Comparison of ENCODE assay signal across 9 cellular contexts in the genomic region with DNA sequence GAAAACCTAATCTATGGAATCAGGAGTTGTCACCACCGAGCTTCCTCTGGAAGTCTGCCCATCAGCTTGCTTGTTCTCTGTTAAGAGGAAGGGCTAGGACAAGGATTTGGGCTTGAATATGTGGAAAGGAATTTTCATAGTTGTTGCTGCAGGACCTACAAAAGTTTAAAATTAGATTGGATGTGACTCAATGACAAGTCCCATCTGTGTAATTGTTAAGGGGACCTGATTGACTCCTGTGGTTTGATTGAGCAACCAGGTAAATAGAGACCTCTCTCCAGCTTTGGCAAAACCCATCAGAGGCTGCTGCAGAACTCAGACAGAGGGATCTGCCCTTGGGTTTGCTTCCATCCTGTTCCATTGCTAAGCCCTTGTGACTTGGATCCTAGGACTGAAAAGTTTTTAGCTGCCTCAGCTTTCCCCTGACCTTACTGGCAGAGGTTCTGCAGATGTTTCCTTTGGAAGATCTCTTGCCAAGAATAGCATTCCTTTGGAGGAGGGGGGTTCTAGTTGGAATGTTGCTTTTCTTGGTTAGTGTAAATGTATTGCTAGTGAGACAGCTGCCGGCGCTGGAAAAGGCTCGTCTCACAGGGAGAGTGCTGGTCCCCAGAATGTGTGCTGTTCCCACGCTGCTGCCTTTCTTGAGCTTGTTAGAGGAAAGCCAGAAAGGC. TPM values are rescaled to one million over a fixed set of nuclear protein-coding genes. Genes with fewer than 3 reads are reported as not detected.
DNase-seq lines count a peak whose midpoint lies in the region; ATAC-seq and TF ChIP-seq lines count a peak whose summit lies in the region.
"Had no signal": no experiment of that assay in that cellular context is flagged by ENCODE, and none has a peak within 500 bp of the region (broad histone marks: within the 10 kb centered on the region; RNA-seq: fewer than 3 reads in every experiment).

No MANE protein-coding gene starts in this region.

- peak; percentile 26 to 33 for TF ChIP-seq RAD21 in liver (IDR thresholded peaks at IDR 0.05)

- DNase-seq in M059J (ENCODE audit: low read depth), result peak; percentile 75
- no peak for DNase-seq in colonic mucosa
- no peak for DNase-seq in NCI-H524 (lab: John Stamatoyannopoulos, UW)
- DNase-seq in NCI-H69 (lab: John Stamatoyannopoulos, UW), result no peak
- DNase-seq in islet precursor cell, result no peak
- DNase-seq: NCI-H510A treated with DMSO at 0.1 percent for 48 hours had no signal

- ATAC-seq in HG03457 (IDR thresholded peaks at IDR 0.05; ENCODE audit: unreplicated experiment), result no peak

- H3K4me1 ChIP-seq in colonic mucosa (peaks cover 8% of the 10 kb centered on the region), liver (ENCODE audit: control insufficient read depth in 4 of 4, insufficient read depth in 4 of 4, low read length in 3 of 4) (peaks cover 0 to 5% (median 3%) of the 10 kb centered on the region in 4 donors), stomach smooth muscle (ENCODE audit: control insufficient read depth, insufficient read depth, low read length) (peaks cover 24% of the 10 kb centered on the region)

- H3K9me3 ChIP-seq in colonic mucosa (no peaks in the 10 kb centered on the region), liver (ENCODE audit: control insufficient read depth in 4 of 4, low read length in 3 of 4) (no peaks in the 10 kb centered on the region), stomach smooth muscle (ENCODE audit: control insufficient read depth in 2 of 2, low read length in 2 of 2) (no peaks in the 10 kb centered on the region)

- 72% methylated on average over 5 of the region's 5 CpGs for WGBS in liver

- intact Hi-C loops in colonic mucosa (cut with DNase I), result no loop called here

- H3K27me3 ChIP-seq in colonic mucosa, result no peaks in the 10 kb centered on the region
- H3K27me3 ChIP-seq in liver (ENCODE audit: control insufficient read depth in 4 of 4, insufficient read depth in 4 of 4, low read length in 3 of 4), result no peaks in the 10 kb centered on the region
- no peaks in the 10 kb centered on the region for H3K27me3 ChIP-seq in stomach smooth muscle (ENCODE audit: control insufficient read depth in 1 of 2, insufficient read depth in 2 of 2, low read length in 2 of 2)

- no peak overlapping the region for H3K9ac ChIP-seq in colonic mucosa (ENCODE audit: low read depth in 2 of 2, low read length in 2 of 2)
- H3K9ac ChIP-seq in liver (ENCODE audit: low read depth in 1 of 2, low read length in 2 of 2), result no peak overlapping the region
- no peak overlapping the region for H3K9ac ChIP-seq in stomach smooth muscle (ENCODE audit: low read length in 2 of 2)

- H3K4me3 ChIP-seq in colonic mucosa (no peak overlapping the region), liver (ENCODE audit: low read depth in 1 of 3, low read length in 3 of 3) (no peak overlapping the region), stomach smooth muscle (ENCODE audit: low read length in 2 of 2) (no peak overlapping the region)

- no peak for TF ChIP-seq CTCF in colonic mucosa (IDR thresholded peaks at IDR 0.05)
- no peak for TF ChIP-seq CTCF in liver (IDR thresholded peaks at IDR 0.05; ENCODE audit: low read depth, low read length, missing input control)

- H3K36me3 ChIP-seq in colonic mucosa, result peaks cover 31% of the 10 kb centered on the region
- H3K36me3 ChIP-seq in liver (ENCODE audit: control insufficient read depth in 4 of 4, insufficient read depth in 3 of 4, low read depth in 1 of 4, low read length in 3 of 4), result peaks cover 12 to 48% (median 41%) of the 10 kb centered on the region in 4 donors
- H3K36me3 ChIP-seq in stomach smooth muscle (ENCODE audit: control insufficient read depth in 2 of 2, insufficient read depth in 2 of 2, low read length in 2 of 2), result peaks cover 44 to 48% of the 10 kb centered on the region in 2 donors

- H3K27ac ChIP-seq in colonic mucosa (peak overlapping the region; percentile 8), liver (ENCODE audit: low read depth in 1 of 2, low read length in 2 of 2) (peak overlapping the region; percentile 6 to 43), stomach smooth muscle (ENCODE audit: low read length) (peak overlapping the region; percentile 46)

TF ChIP-seq in liver, 16 proteins besides CTCF, POLR2A, EP300 and RAD21:
- TF ChIP-seq, protein P1, sequence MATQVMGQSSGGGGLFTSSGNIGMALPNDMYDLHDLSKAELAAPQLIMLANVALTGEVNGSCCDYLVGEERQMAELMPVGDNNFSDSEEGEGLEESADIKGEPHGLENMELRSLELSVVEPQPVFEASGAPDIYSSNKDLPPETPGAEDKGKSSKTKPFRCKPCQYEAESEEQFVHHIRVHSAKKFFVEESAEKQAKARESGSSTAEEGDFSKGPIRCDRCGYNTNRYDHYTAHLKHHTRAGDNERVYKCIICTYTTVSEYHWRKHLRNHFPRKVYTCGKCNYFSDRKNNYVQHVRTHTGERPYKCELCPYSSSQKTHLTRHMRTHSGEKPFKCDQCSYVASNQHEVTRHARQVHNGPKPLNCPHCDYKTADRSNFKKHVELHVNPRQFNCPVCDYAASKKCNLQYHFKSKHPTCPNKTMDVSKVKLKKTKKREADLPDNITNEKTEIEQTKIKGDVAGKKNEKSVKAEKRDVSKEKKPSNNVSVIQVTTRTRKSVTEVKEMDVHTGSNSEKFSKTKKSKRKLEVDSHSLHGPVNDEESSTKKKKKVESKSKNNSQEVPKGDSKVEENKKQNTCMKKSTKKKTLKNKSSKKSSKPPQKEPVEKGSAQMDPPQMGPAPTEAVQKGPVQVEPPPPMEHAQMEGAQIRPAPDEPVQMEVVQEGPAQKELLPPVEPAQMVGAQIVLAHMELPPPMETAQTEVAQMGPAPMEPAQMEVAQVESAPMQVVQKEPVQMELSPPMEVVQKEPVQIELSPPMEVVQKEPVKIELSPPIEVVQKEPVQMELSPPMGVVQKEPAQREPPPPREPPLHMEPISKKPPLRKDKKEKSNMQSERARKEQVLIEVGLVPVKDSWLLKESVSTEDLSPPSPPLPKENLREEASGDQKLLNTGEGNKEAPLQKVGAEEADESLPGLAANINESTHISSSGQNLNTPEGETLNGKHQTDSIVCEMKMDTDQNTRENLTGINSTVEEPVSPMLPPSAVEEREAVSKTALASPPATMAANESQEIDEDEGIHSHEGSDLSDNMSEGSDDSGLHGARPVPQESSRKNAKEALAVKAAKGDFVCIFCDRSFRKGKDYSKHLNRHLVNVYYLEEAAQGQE (IDR thresholded peaks at IDR 0.05), result no peak
- TF ChIP-seq NR2F2 (IDR thresholded peaks at IDR 0.05) (peak; percentile 98), HNF4G (IDR thresholded peaks at IDR 0.05) (no peak), RXRA (IDR thresholded peaks at IDR 0.05) (peak; percentile 33 to 38), EGR1 (IDR thresholded peaks at IDR 0.05; ENCODE audit: low read depth in 2 of 2) (no peak), TAF1 (conservative IDR thresholded peaks at IDR 0.05) (no peak), SP1 (IDR thresholded peaks at IDR 0.05) (peak; percentile 46), JUND (IDR thresholded peaks at IDR 0.05) (peak in 1 of 2 donors; percentile 40), FOXA1 (IDR thresholded peaks at IDR 0.05) (no peak), YY1 (IDR thresholded peaks at IDR 0.05) (no peak), GABPA (IDR thresholded peaks at IDR 0.05 in 1 of 2, conservative IDR thresholded peaks at IDR 0.05 in 1 of 2) (no peak), HNF4A (conservative IDR thresholded peaks at IDR 0.05) (no peak), ATF3 (IDR thresholded peaks at IDR 0.05) (no peak), FOXA2 (IDR thresholded peaks at IDR 0.05) (peak; percentile 16), ZBTB33 (IDR thresholded peaks at IDR 0.05) (no peak), MAX (IDR thresholded peaks at IDR 0.05) (no peak)
TF ChIP-seq in liver: peak in this region for 5.

RNA-seq across cellular contexts. Expression of gene SF3B3, which starts 50.0 kb away (rescaled TPM):
- total RNA-seq in M059J (2014; rRNA removed; shearing (Covaris generic)), result 256 and 270 TPM in 2 replicates
- total RNA-seq in colonic mucosa, result 100 to 1,000 TPM; 182 to 369 TPM
- total RNA-seq in liver, result 10 to 100 TPM; 56.6 to 77.8 TPM
- 10 to 100 TPM; 38.9 to 49.8 TPM for polyA plus RNA-seq in liver

RNA-seq across cellular contexts. Expression of gene COG4, which starts 50.2 kb away (rescaled TPM):
- total RNA-seq in M059J (2014; rRNA removed; shearing (Covaris generic)), result 51.2 and 85.0 TPM in 2 replicates
- total RNA-seq in colonic mucosa (10 to 100 TPM; 54.8 to 84.7 TPM), liver (10 to 100 TPM; 27.7 to 59.5 TPM)
- polyA plus RNA-seq in liver, result 10 to 100 TPM; 15.3 to 26.7 TPM
